ENCODE assay signal across 1 cellular context in genomic region chr7:105461518-105461917, GRCh38.
TF ChIP-seq lines count a peak whose summit lies in the region.

No MANE protein-coding gene starts in this region.

TF ChIP-seq in IMR-90, 13 proteins besides CTCF, POLR2A, EP300 and RAD21:
- TF ChIP-seq BHLHE40 (IDR thresholded peaks at IDR 0.05; ENCODE audit: low read depth, low read length) (no peak), RFX5 (IDR thresholded peaks at IDR 0.05; ENCODE audit: low read depth, low read length) (no peak), USF2 (IDR thresholded peaks at IDR 0.05; ENCODE audit: low read depth, low read length) (no peak), RCOR1 (IDR thresholded peaks at IDR 0.05; ENCODE audit: insufficient replicate concordance, low read length) (no peak), CEBPB (IDR thresholded peaks at IDR 0.05; ENCODE audit: low read depth, low read length) (no peak), CHD1 (IDR thresholded peaks at IDR 0.05; ENCODE audit: low read depth, low read length) (no peak), MAFK (IDR thresholded peaks at IDR 0.05; ENCODE audit: low read depth, low read length) (no peak), MXI1 (IDR thresholded peaks at IDR 0.05; ENCODE audit: borderline replicate concordance, low read depth, low read length) (no peak), NFE2L2 (IDR thresholded peaks at IDR 0.05; ENCODE audit: low read depth, low read length) (no peak)
